Comparison of ENCODE assay signal across 15 cellular contexts in genomic region chr15:52042051-52042851, GRCh38. TPM values are rescaled to one million over a fixed set of nuclear protein-coding genes. Genes with fewer than 3 reads are reported as not detected.
DNase-seq lines count a peak whose midpoint lies in the region; ATAC-seq and TF ChIP-seq lines count a peak whose summit lies in the region.
"Had no signal": no experiment of that assay in that cellular context is flagged by ENCODE, and none has a peak within 500 bp of the region (broad histone marks: within the 10 kb centered on the region; RNA-seq: fewer than 3 reads in every experiment).

No MANE protein-coding gene starts in this region.

- no peak for ATAC-seq in HG03159 (IDR thresholded peaks at IDR 0.05; ENCODE audit: unreplicated experiment)
- ATAC-seq: natural killer cell treated with Interleukin-12 subunit alpha and Interleukin-12 subunit beta and Interleukin-15 and Interleukin-18, amount 100 ng/mL, for 72 hours; sciatic nerve had no signal

- no peaks in the 10 kb centered on the region for H3K27me3 Mint-ChIP-seq in Caco-2 (ENCODE audit: insufficient read depth, unreplicated experiment)
- no peaks in the 10 kb centered on the region for H3K27me3 Mint-ChIP-seq in nephron (ENCODE audit: low read depth)
- H3K27me3 Mint-ChIP-seq: natural killer cell treated with Interleukin-12 subunit alpha and Interleukin-12 subunit beta and Interleukin-15 and Interleukin-18, amount 100 ng/mL, for 72 hours had no signal

- H3K4me1 ChIP-seq in Caco-2, result peaks cover 20% of the 10 kb centered on the region; the same call in 1 of the 2 replicates

- peak overlapping the region; percentile 37 for H3K27ac Mint-ChIP-seq in Caco-2 (ENCODE audit: unreplicated experiment)
- peak overlapping the region; percentile 18 to 82 (median 56) for H3K27ac Mint-ChIP-seq in nephron

- H3K9me3 ChIP-seq in Caco-2, result no peaks in the 10 kb centered on the region

- CTCF ChIA-PET in Caco-2 (lab: Charles Lee), result interaction anchor here (0.7 kb wide), 1 partner anchor 13 kb away, joined by 5 read pairs; no protein-coding TSS in a partner anchor

- DNase-seq in Caco-2 (no peak), NCI-H524 (lab: John Stamatoyannopoulos, UW) (peak; percentile 63 to 87), caudate nucleus (lab: John Stamatoyannopoulos, UW) (no peak), posterior vena cava (ENCODE audit: low spot score) (no peak), SW 1271 (lab: John Stamatoyannopoulos, UW) (no peak), brain microvascular endothelial cell (no peak)
- DNase-seq: activated effector memory CD4-positive, alpha-beta T cell treated with Interleukin-2 at 50 U/mL for 16 hours; Karpas-422; NCI-H1694 treated with DMSO at 0.1 percent for 48 hours; stimulated activated naive CD4-positive, alpha-beta T cell treated with Interleukin-2 at 50 U/mL for 16 hours; T-helper 9 cell had no signal

- peaks cover 43% of the 10 kb centered on the region for H3K4me1 Mint-ChIP-seq in Caco-2 (ENCODE audit: low read depth, unreplicated experiment)
- peaks cover 68% of the 10 kb centered on the region for H3K4me1 Mint-ChIP-seq in nephron

- H3K36me3 ChIP-seq in Caco-2 (ENCODE audit: control insufficient read depth, insufficient read depth, low read length) (no peaks in the 10 kb centered on the region), brain microvascular endothelial cell (replicated peaks) (peaks cover 9% of the 10 kb centered on the region)

- intact Hi-C loops in Caco-2 (cut with micrococcal nuclease; ENCODE audit: unreplicated experiment), result no loop called here
- intact Hi-C loops in posterior vena cava (cut with DNase I), result no loop called here

- POLR2A ChIA-PET in Caco-2 (lab: Charles Lee), result no interaction called here

- H3K4me3 ChIP-seq in Caco-2 (ENCODE audit: low read depth, low read length) (no peak overlapping the region), brain microvascular endothelial cell (ENCODE audit: low read depth, low read length) (no peak overlapping the region)

- in situ Hi-C loops in brain microvascular endothelial cell (cut with HindIII; ENCODE audit: low pct_ligation_motif_present, low sequenced_read_pairs), result no loop called here

- H3K36me3 Mint-ChIP-seq in Caco-2 (ENCODE audit: insufficient read depth, unreplicated experiment) (peaks cover 18% of the 10 kb centered on the region), nephron (ENCODE audit: low read depth) (peaks cover 23% of the 10 kb centered on the region)

- H3K4me3 Mint-ChIP-seq in Caco-2 (ENCODE audit: unreplicated experiment), result no peak overlapping the region
- no peak overlapping the region for H3K4me3 Mint-ChIP-seq in nephron
- H3K4me3 Mint-ChIP-seq: natural killer cell treated with Interleukin-12 subunit alpha and Interleukin-12 subunit beta and Interleukin-15 and Interleukin-18, amount 100 ng/mL, for 72 hours had no signal

- H3K27me3 ChIP-seq in Caco-2 (replicated peaks; ENCODE audit: control insufficient read depth, insufficient read depth, low read length) (no peaks in the 10 kb centered on the region), brain microvascular endothelial cell (replicated peaks) (no peaks in the 10 kb centered on the region)

- TF ChIP-seq CTCF in Caco-2 (IDR thresholded peaks at IDR 0.05; ENCODE audit: insufficient read depth in 1 of 2, low read depth in 1 of 2, low read length in 1 of 2, severe bottlenecking in 1 of 2, unreplicated experiment in 1 of 2), result no peak
- no peak for TF ChIP-seq CTCF in nephron (IDR thresholded peaks at IDR 0.05; ENCODE audit: unreplicated experiment in 3 of 3)
- no peak for TF ChIP-seq CTCF in brain microvascular endothelial cell (IDR thresholded peaks at IDR 0.05; ENCODE audit: low read depth, low read length, missing control alignments)

- H3K27ac ChIP-seq in caudate nucleus (ENCODE audit: low read depth, low read length), result peak overlapping the region; percentile 53
- H3K27ac ChIP-seq in brain microvascular endothelial cell, result no peak overlapping the region

- H3K9me3 Mint-ChIP-seq in Caco-2 (ENCODE audit: unreplicated experiment) (no peaks in the 10 kb centered on the region), nephron (no peaks in the 10 kb centered on the region)
- H3K9me3 Mint-ChIP-seq: natural killer cell treated with Interleukin-12 subunit alpha and Interleukin-12 subunit beta and Interleukin-15 and Interleukin-18, amount 100 ng/mL, for 72 hours had no signal

- BruUV-seq in Caco-2 (replicated peaks; lab: Mats Ljungman, UMichigan), result no TSS peak

RNA-seq across cellular contexts. Expression of gene MAPK6, which starts 23.2 kb away (rescaled TPM):
- total RNA-seq in Caco-2 (2022) (68.2 and 69.8 TPM in 2 replicates), posterior vena cava (10 to 100 TPM; 22.1 to 36.2 TPM)

Comparison
In these comparisons a context has a peak if more than half of its experiments do, and no peak if none do; other contexts are left out.
1. DNase-seq: peak in NCI-H524 (2 of 2); none in Caco-2 (0 of 2), caudate nucleus (0 of 61), posterior vena cava (single experiment), SW 1271 (0 of 2) and brain microvascular endothelial cell (single experiment).